13 cellular contexts compared by ENCODE assay signal in the genomic region with DNA sequence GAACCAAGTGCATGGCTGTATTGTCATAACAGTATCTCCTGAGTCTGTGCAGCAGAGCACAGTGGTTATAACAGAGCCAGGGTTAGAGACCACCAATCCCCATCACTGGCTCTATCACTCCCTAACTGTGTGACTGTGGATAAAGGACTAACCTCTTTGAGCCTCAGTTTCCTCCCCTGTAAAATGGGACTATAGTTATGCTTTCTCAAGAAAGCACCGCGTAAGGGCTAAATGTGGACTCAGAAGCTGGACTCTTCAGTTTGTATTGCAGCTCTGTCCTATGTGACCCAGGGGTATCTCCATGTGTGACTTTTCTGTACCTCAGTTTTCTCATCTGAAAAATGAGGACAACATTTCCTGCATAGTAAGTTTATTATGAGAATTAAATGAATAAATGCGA. TPM values are rescaled to one million over a fixed set of nuclear protein-coding genes. Genes with fewer than 3 reads are reported as not detected.
A peak's percentile ranks its signal among the peaks of the same experiment; 100 is the strongest.
DNase-seq lines count a peak whose midpoint lies in the region; ATAC-seq and TF ChIP-seq lines count a peak whose summit lies in the region.
"Had no signal": no experiment of that assay in that cellular context is flagged by ENCODE, and none has a peak within 500 bp of the region (broad histone marks: within the 10 kb centered on the region; RNA-seq: fewer than 3 reads in every experiment).

No MANE protein-coding gene starts in this region.

- TF ChIP-seq POLR2A in transverse colon (IDR thresholded peaks at IDR 0.05), result no peak

- peak overlapping the region; percentile 80 for H4K91ac ChIP-seq in mesenchymal stem cell (ENCODE audit: low read length)

- H2BK5ac ChIP-seq in mesenchymal stem cell (ENCODE audit: low read depth, low read length, poor library complexity, severe bottlenecking), result no peak overlapping the region

- DNase-seq in adipocyte (ENCODE audit: low read depth) (no peak), mesenchymal stem cell (no peak), transverse colon (no peak), EL (no peak)
- DNase-seq: activated naive CD4-positive, alpha-beta T cell treated with anti-CD3 and anti-CD28 coated beads, Interleukin-2, amount 10 ng/mL, durations not matched to agents 7 days and 5 days; CD8-positive, alpha-beta T cell; immature natural killer cell; NCI-H526 treated with DMSO at 0.1 percent for 48 hours had no signal

- H3K23ac ChIP-seq in mesenchymal stem cell (ENCODE audit: low read length in 2 of 2), result no peak overlapping the region

- intact Hi-C loops in transverse colon (cut with DNase I; ENCODE audit: low total_unique reads), result no loop called here

- H3K9me3 ChIP-seq in adipocyte (ENCODE audit: control insufficient read depth, low read length) (no peaks in the 10 kb centered on the region), mesenchymal stem cell (ENCODE audit: control insufficient read depth, low read length) (no peaks in the 10 kb centered on the region), transverse colon (no peaks in the 10 kb centered on the region)
- H3K9me3 ChIP-seq: left lung, MG63 had no signal

- 0 out of 2 replicates have a peak overlapping the region, but pooled peaks have one; percentile 23 for H3K9ac ChIP-seq in KMS-11
- peak overlapping the region; percentile 66 for H3K9ac ChIP-seq in adipocyte (ENCODE audit: low read length)
- peak overlapping the region; percentile 34 for H3K9ac ChIP-seq in mesenchymal stem cell (ENCODE audit: low read length)

- TF ChIP-seq CTCF in KMS-11 (conservative IDR thresholded peaks at IDR 0.05; ENCODE audit: low read depth, low read length), result no peak
- TF ChIP-seq CTCF in transverse colon (IDR thresholded peaks at IDR 0.05), result no peak

- H4K20me1 ChIP-seq in KMS-11 (ENCODE audit: insufficient read depth), result no peaks in the 10 kb centered on the region

- H3K4me2 ChIP-seq in KMS-11, result peak overlapping the region; percentile 87
- no peak overlapping the region for H3K4me2 ChIP-seq in mesenchymal stem cell (ENCODE audit: low read length, poor library complexity, severe bottlenecking)

- H3K4me1 ChIP-seq in KMS-11 (ENCODE audit: low read depth, poor library complexity, severe bottlenecking) (peaks cover 89% of the 10 kb centered on the region), adipocyte (ENCODE audit: control insufficient read depth, insufficient read depth, low read length) (peaks cover 97% of the 10 kb centered on the region), mesenchymal stem cell (ENCODE audit: control insufficient read depth, insufficient read depth, low read depth, low read length) (peaks cover 33% of the 10 kb centered on the region), transverse colon (peaks cover 16 to 41% (median 23%) of the 10 kb centered on the region in 4 donors)

- peak overlapping the region; percentile 40 for H2AK5ac ChIP-seq in mesenchymal stem cell (ENCODE audit: low read length, severe bottlenecking)

- H2BK15ac ChIP-seq in mesenchymal stem cell (ENCODE audit: low read depth, poor library complexity, severe bottlenecking), result no peak overlapping the region

- no peak overlapping the region for H4K8ac ChIP-seq in mesenchymal stem cell (ENCODE audit: low read length)

- H2BK120ac ChIP-seq in mesenchymal stem cell (ENCODE audit: low read depth, low read length), result no peak overlapping the region

- H3K18ac ChIP-seq in mesenchymal stem cell (ENCODE audit: low read depth in 1 of 2, low read length in 2 of 2), result peak overlapping the region; percentile 34 to 40

- H3K36me3 ChIP-seq in KMS-11 (ENCODE audit: insufficient read depth) (peaks cover 22% of the 10 kb centered on the region), adipocyte (ENCODE audit: control insufficient read depth, insufficient read depth, low read length, severe bottlenecking) (peaks cover 55% of the 10 kb centered on the region), mesenchymal stem cell (ENCODE audit: control insufficient read depth in 1 of 2, insufficient read depth in 2 of 2, low read depth in 1 of 2, low read length in 2 of 2) (peaks cover 28 to 74% of the 10 kb centered on the region in 2 experiments), transverse colon (no peaks in the 10 kb centered on the region)

- peak overlapping the region; percentile 56 to 73 for H2BK12ac ChIP-seq in mesenchymal stem cell (ENCODE audit: low read length in 2 of 2)

- ATAC-seq in HG03196 (IDR thresholded peaks at IDR 0.05; ENCODE audit: unreplicated experiment) (no peak), HG03135 (IDR thresholded peaks at IDR 0.05; ENCODE audit: unreplicated experiment) (no peak)
- ATAC-seq: CD8-positive, alpha-beta T cell had no signal

- H2AFZ ChIP-seq in KMS-11 (ENCODE audit: low read depth) (no peak overlapping the region), mesenchymal stem cell (ENCODE audit: low read depth, low read length) (no peak overlapping the region)

- peaks cover 10% of the 10 kb centered on the region for H3K79me1 ChIP-seq in mesenchymal stem cell (replicated peaks; ENCODE audit: low read length, poor library complexity, severe bottlenecking)

- no peak overlapping the region for H3K4me3 ChIP-seq in KMS-11 (IDR thresholded peaks at IDR 0.05; ENCODE audit: insufficient read depth, low read depth, low read length)
- H3K4me3 ChIP-seq in adipocyte (ENCODE audit: low read length), result no peak overlapping the region
- H3K4me3 ChIP-seq in mesenchymal stem cell (ENCODE audit: insufficient read depth in 1 of 2, low read depth in 1 of 2, low read length in 2 of 2), result no peak overlapping the region
- H3K4me3 ChIP-seq in transverse colon, result no peak overlapping the region
- H3K4me3 ChIP-seq: left lung had no signal

- in situ Hi-C loops in transverse colon (cut with MboI; ENCODE audit: low pct_ligation_motif_present in 1 of 4, low pct_unique_long_range_greater_than_20kb in 1 of 4, low sequenced_read_pairs in 3 of 4), result no loop called here

- TF ChIP-seq EP300 in transverse colon (IDR thresholded peaks at IDR 0.05; ENCODE audit: low read depth), result no peak

- WGBS in mesenchymal stem cell, result 98% methylated on average over 2 of the region's 3 CpGs
- 95 to 97% methylated on average over 3 of the region's 3 CpGs for WGBS in transverse colon (ENCODE audit: low coverage in 1 of 2), 2 donors

- H3K27ac ChIP-seq in KMS-11, result peak overlapping the region; percentile 76; the same call in 1 of the 2 replicates
- H3K27ac ChIP-seq in mesenchymal stem cell (ENCODE audit: low read length, poor library complexity, severe bottlenecking), result peak overlapping the region; percentile 97
- H3K27ac ChIP-seq in transverse colon, result peak overlapping the region in 3 of 4 donors; percentile 86 to 92 (median 88)

- H3K27me3 ChIP-seq in KMS-11 (ENCODE audit: insufficient read depth, low read depth) (no peaks in the 10 kb centered on the region), adipocyte (replicated peaks; ENCODE audit: control insufficient read depth, insufficient read depth, low read length) (no peaks in the 10 kb centered on the region), mesenchymal stem cell (ENCODE audit: control insufficient read depth in 1 of 2, insufficient read depth in 1 of 2, low read length in 2 of 2) (no peaks in the 10 kb centered on the region), transverse colon (no peaks in the 10 kb centered on the region)
- H3K27me3 ChIP-seq: left lung, MG63 had no signal

- H3K4ac ChIP-seq in mesenchymal stem cell (ENCODE audit: low read depth in 1 of 2, low read length in 2 of 2), result peak overlapping the region in 1 of 2 experiments; percentile 51

- H3K79me2 ChIP-seq in KMS-11 (ENCODE audit: insufficient read depth, low read depth), result peaks cover 68% of the 10 kb centered on the region

- no peak overlapping the region for H3K14ac ChIP-seq in mesenchymal stem cell (ENCODE audit: low read length in 2 of 2)

RNA-seq across cellular contexts. Expression of a gene that starts 59.9 kb away (rescaled TPM):
- polyA plus RNA-seq in mesenchymal stem cell (2013, experiment 1 of 2), result 133 TPM
- 130 TPM for polyA plus RNA-seq in mesenchymal stem cell (2013, experiment 2 of 2)
- total RNA-seq in transverse colon, result 10 to 100 TPM in 2 of 4 donors, 1 to 10 TPM in 2; 8.4 to 15.4 (median 11.7) TPM
